ENCODE assay signal across 27 cellular contexts in the genomic region with DNA sequence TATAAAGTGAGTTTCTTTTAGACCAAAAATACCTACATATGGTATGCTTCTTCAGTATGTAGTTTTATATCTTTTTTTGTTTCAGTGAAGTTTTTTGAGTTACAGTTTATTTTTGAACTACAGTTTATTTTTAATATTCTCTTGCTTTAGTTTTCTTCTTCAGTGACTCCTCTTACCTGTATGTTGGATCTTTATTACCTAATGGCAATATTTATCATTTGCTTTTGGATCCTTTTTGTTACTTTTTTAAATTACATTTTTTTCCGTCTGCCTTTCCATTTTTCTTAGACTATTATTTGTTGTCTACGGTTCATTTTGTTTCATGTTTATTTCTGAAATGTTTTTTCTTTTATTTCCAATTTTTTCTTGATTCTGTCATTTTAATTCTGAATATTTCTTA.
DNase-seq lines count a peak whose midpoint lies in the region; ATAC-seq, FAIRE-seq and TF ChIP-seq lines count a peak whose summit lies in the region.
"Had no signal": no experiment of that assay in that cellular context is flagged by ENCODE, and none has a peak within 500 bp of the region (broad histone marks: within the 10 kb centered on the region; RNA-seq: fewer than 3 reads in every experiment).

No MANE protein-coding gene starts in this region.

- no peak overlapping the region for H4K91ac ChIP-seq in mesenchymal stem cell (ENCODE audit: low read length)

- no peak overlapping the region for H2BK15ac ChIP-seq in mesenchymal stem cell (ENCODE audit: low read depth, poor library complexity, severe bottlenecking)

- H3K27me3 ChIP-seq in mesenchymal stem cell (ENCODE audit: control insufficient read depth in 1 of 2, insufficient read depth in 1 of 2, low read length in 2 of 2) (no peaks in the 10 kb centered on the region), uterus (no peaks in the 10 kb centered on the region)
- H3K27me3 ChIP-seq: BE2C; BLaER1 treated with 17β-estradiol and CSF1 and Interleukin-3, amounts not matched to agents 10 nM and 100 nM had no signal

- no peak overlapping the region for H2AK5ac ChIP-seq in mesenchymal stem cell (ENCODE audit: low read length, severe bottlenecking)

- TF ChIP-seq POLR2A in uterus (IDR thresholded peaks at IDR 0.05) = no peak

- no peak overlapping the region for H2BK120ac ChIP-seq in mesenchymal stem cell (ENCODE audit: low read depth, low read length)

- no CpG with 5 or more reads among the region's 2 CpGs for WGBS in mesenchymal stem cell

- no peak overlapping the region for H3K4me2 ChIP-seq in mesenchymal stem cell (ENCODE audit: low read length, poor library complexity, severe bottlenecking)
- H3K4me2 ChIP-seq: A549; BLaER1 treated with 17β-estradiol and CSF1 and Interleukin-3, amounts not matched to agents 10 nM and 100 nM had no signal

- H3K9ac ChIP-seq in mesenchymal stem cell (ENCODE audit: low read length) = no peak overlapping the region
- H3K9ac ChIP-seq: BLaER1 treated with 17β-estradiol and CSF1 and Interleukin-3, amounts not matched to agents 10 nM and 100 nM; GM23248 had no signal

- peak; percentile 78 for FAIRE-seq in A204.1 (lab: Jason Lieb, UNC)
- FAIRE-seq in TTC549 (lab: Jason Lieb, UNC) = peak; percentile 53
- peak; percentile 90 for FAIRE-seq in endometrium (lab: Jason Lieb, UNC)
- FAIRE-seq: A549, D721Med, GM12891, GM18507, H1 had no signal

- H2AFZ ChIP-seq in mesenchymal stem cell (ENCODE audit: low read depth, low read length) = no peak overlapping the region
- H2AFZ ChIP-seq: GM23248 had no signal

- no peak overlapping the region for H2BK12ac ChIP-seq in mesenchymal stem cell (ENCODE audit: low read length in 2 of 2)

- H3K4me1 ChIP-seq in mesenchymal stem cell (ENCODE audit: control insufficient read depth, insufficient read depth, low read depth, low read length) (no peaks in the 10 kb centered on the region), uterus (no peaks in the 10 kb centered on the region)
- H3K4me1 ChIP-seq: A549; BE2C; BLaER1 treated with 17β-estradiol and CSF1 and Interleukin-3, amounts not matched to agents 10 nM and 100 nM had no signal

- no peak overlapping the region for H3K14ac ChIP-seq in mesenchymal stem cell (ENCODE audit: low read length in 2 of 2)

- intact Hi-C loops in uterus (cut with DNase I; ENCODE audit: low total_unique reads) = no loop called here

- H3K36me3 ChIP-seq in mesenchymal stem cell (ENCODE audit: control insufficient read depth in 1 of 2, insufficient read depth in 2 of 2, low read depth in 1 of 2, low read length in 2 of 2) (peaks cover 8 to 17% of the 10 kb centered on the region in 2 experiments), uterus (no peaks in the 10 kb centered on the region)
- H3K36me3 ChIP-seq: BE2C had no signal

- DNase-seq in mesenchymal stem cell (no peak), SW 1271 (lab: John Stamatoyannopoulos, UW) (no peak), kidney tubule cell (ENCODE audit: low spot score) (no peak), uterus (no peak)
- DNase-seq: ACHN; AML-193; BE2C; CD4-positive, alpha-beta T cell; CD8-positive, alpha-beta memory T cell; DMS 273 treated with DMSO at 0.1 percent for 48 hours; DMS79; EL; GF-D8; GM23248; H7; HCEC 1CT had no signal

- H3K79me1 ChIP-seq in mesenchymal stem cell (replicated peaks; ENCODE audit: low read length, poor library complexity, severe bottlenecking) = peaks cover 9% of the 10 kb centered on the region

- H3K4me3 ChIP-seq in mesenchymal stem cell (ENCODE audit: insufficient read depth in 1 of 2, low read depth in 1 of 2, low read length in 2 of 2) (no peak overlapping the region), uterus (no peak overlapping the region)
- H3K4me3 ChIP-seq: A549; BLaER1 treated with 17β-estradiol and CSF1 and Interleukin-3, amounts not matched to agents 10 nM and 100 nM; GM23248 had no signal

- H2BK5ac ChIP-seq in mesenchymal stem cell (ENCODE audit: low read depth, low read length, poor library complexity, severe bottlenecking) = peak overlapping the region; percentile 31

- H3K18ac ChIP-seq in mesenchymal stem cell (ENCODE audit: low read depth in 1 of 2, low read length in 2 of 2) = no peak overlapping the region

- no peak for ATAC-seq in GM19455 (IDR thresholded peaks at IDR 0.05; ENCODE audit: unreplicated experiment)
- ATAC-seq: A549 had no signal

- TF ChIP-seq CTCF in uterus (IDR thresholded peaks at IDR 0.05) = no peak

- H3K23ac ChIP-seq in mesenchymal stem cell (ENCODE audit: low read length in 2 of 2) = no peak overlapping the region

- H3K27ac ChIP-seq in mesenchymal stem cell (ENCODE audit: low read length, poor library complexity, severe bottlenecking) (no peak overlapping the region), uterus (no peak overlapping the region)
- H3K27ac ChIP-seq: 22Rv1; A549; BLaER1 treated with 17β-estradiol and CSF1 and Interleukin-3, amounts not matched to agents 10 nM and 100 nM; GM23248 had no signal

- H4K8ac ChIP-seq in mesenchymal stem cell (ENCODE audit: low read length) = no peak overlapping the region

- no peak overlapping the region for H3K4ac ChIP-seq in mesenchymal stem cell (ENCODE audit: low read depth in 1 of 2, low read length in 2 of 2)

- H3K9me3 ChIP-seq in mesenchymal stem cell (ENCODE audit: control insufficient read depth, low read length) (no peaks in the 10 kb centered on the region), uterus (no peaks in the 10 kb centered on the region)
- H3K9me3 ChIP-seq: A549, BE2C had no signal
